8 cellular contexts compared by ENCODE assay signal in the genomic region with DNA sequence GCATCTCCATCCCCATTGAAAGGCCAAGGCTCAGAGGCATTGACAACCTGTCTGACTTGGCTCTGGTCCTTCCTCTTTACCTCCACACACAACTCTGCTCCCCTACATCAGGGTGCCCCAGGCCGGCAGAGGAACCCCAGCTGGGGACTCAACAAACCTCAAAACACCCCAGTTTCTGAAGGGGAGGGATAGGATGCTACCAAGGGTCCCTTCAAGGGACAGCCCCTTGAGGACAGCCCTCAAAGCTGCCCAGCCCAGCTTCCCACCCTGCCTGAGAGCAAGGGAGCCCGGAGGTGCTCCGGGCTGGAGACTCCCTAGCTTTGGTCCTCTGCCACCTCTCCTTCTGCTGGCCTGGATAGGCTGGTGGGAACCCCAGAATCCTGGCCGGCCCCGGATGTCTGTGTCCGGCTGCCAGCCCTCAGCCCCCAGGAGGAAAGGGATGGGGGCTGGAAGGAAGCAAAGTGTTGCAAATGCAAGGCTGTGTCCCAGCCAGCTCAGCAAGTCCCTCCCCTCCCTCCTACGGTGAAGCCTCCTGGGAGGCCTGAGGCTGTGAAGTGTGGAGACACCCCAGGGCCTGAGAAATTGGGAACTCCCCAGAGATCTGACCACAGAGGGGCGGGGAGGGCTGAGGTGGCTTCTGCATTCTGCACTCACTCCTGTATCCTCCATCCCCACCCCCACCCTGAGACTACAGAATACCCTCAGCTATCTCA. TPM values are rescaled to one million over a fixed set of nuclear protein-coding genes. Genes with fewer than 3 reads are reported as not detected.
DNase-seq lines count a peak whose midpoint lies in the region; ATAC-seq lines count a peak whose summit lies in the region.

No MANE protein-coding gene starts in this region.

- H3K4me1 ChIP-seq in iPS-20b (ENCODE audit: insufficient read depth, low read length): peaks cover 11% of the 10 kb centered on the region

- peaks cover 35% of the 10 kb centered on the region for H3K4me1 Mint-ChIP-seq in activated T-helper 2 cell treated with anti-CD3 and anti-CD28 coated beads, Interferon-gamma antibody, Interleukin-2, Interleukin-4, amounts not matched to agents 10 μg/mL and 5 μg/mL and 100 μg/mL, durations not matched to agents 14 hours and 24 hours and 36 hours (ENCODE audit: low read depth)

- no peaks in the 10 kb centered on the region for H3K9me3 Mint-ChIP-seq in activated T-helper 2 cell treated with anti-CD3 and anti-CD28 coated beads, Interferon-gamma antibody, Interleukin-2, Interleukin-4, amounts not matched to agents 10 μg/mL and 5 μg/mL and 100 μg/mL, durations not matched to agents 14 hours and 24 hours and 36 hours

- no peak overlapping the region for H3K27ac Mint-ChIP-seq in activated T-helper 2 cell treated with anti-CD3 and anti-CD28 coated beads, Interferon-gamma antibody, Interleukin-2, Interleukin-4, amounts not matched to agents 10 μg/mL and 5 μg/mL and 100 μg/mL, durations not matched to agents 14 hours and 24 hours and 36 hours

- no peaks in the 10 kb centered on the region for H3K27me3 Mint-ChIP-seq in activated T-helper 2 cell treated with anti-CD3 and anti-CD28 coated beads, Interferon-gamma antibody, Interleukin-2, Interleukin-4, amounts not matched to agents 10 μg/mL and 5 μg/mL and 100 μg/mL, durations not matched to agents 14 hours and 24 hours and 36 hours (ENCODE audit: low read depth)

- ATAC-seq in GM18907 (IDR thresholded peaks at IDR 0.05; ENCODE audit: unreplicated experiment) (peak; percentile 42), HG02885 (IDR thresholded peaks at IDR 0.05; ENCODE audit: poor library complexity, unreplicated experiment) (no peak), HG03280 (IDR thresholded peaks at IDR 0.05; ENCODE audit: unreplicated experiment) (no peak)
- ATAC-seq in stimulated activated naive CD8-positive, alpha-beta T cell treated with anti-CD3 and anti-CD28 coated beads, Interleukin-15, Interleukin-2, amounts not matched to agents 100 U/mL and 50 U/mL, for 24 hours: peak; percentile 67

- peaks cover 18% of the 10 kb centered on the region for H3K36me3 Mint-ChIP-seq in activated T-helper 2 cell treated with anti-CD3 and anti-CD28 coated beads, Interferon-gamma antibody, Interleukin-2, Interleukin-4, amounts not matched to agents 10 μg/mL and 5 μg/mL and 100 μg/mL, durations not matched to agents 14 hours and 24 hours and 36 hours (ENCODE audit: low read depth)

- peak overlapping the region; percentile 50 for H3K4me3 Mint-ChIP-seq in activated T-helper 2 cell treated with anti-CD3 and anti-CD28 coated beads, Interferon-gamma antibody, Interleukin-2, Interleukin-4, amounts not matched to agents 10 μg/mL and 5 μg/mL and 100 μg/mL, durations not matched to agents 14 hours and 24 hours and 36 hours (ENCODE audit: low read depth)

- H3K36me3 ChIP-seq in iPS-20b (ENCODE audit: insufficient read depth, low read depth, low read length): peaks cover 29% of the 10 kb centered on the region

- DNase-seq in NCI-H69 (lab: John Stamatoyannopoulos, UW) (peak; percentile 6), cerebellar cortex (ENCODE audit: low spot score) (no peak)
- peak; percentile 59 for DNase-seq in activated T-helper 2 cell treated with anti-CD3 and anti-CD28 coated beads, Interferon-gamma antibody, Interleukin-2, Interleukin-4, amounts not matched to agents 10 μg/mL and 5 μg/mL and 100 μg/mL, durations not matched to agents 14 hours and 24 hours and 36 hours (ENCODE audit: low spot score)
- peak; percentile 80 for DNase-seq in stimulated activated naive CD8-positive, alpha-beta T cell treated with anti-CD3 and anti-CD28 coated beads, Interleukin-15, Interleukin-2, amounts not matched to agents 100 U/mL and 50 U/mL, for 24 hours

- H3K4me3 ChIP-seq in iPS-20b (ENCODE audit: low read length): peak overlapping the region; percentile 98

- intact Hi-C loops in activated T-helper 2 cell treated with anti-CD3 and anti-CD28 coated beads, Interferon-gamma antibody, Interleukin-2, Interleukin-4, amounts not matched to agents 10 μg/mL and 5 μg/mL and 100 μg/mL, durations not matched to agents 14 hours and 24 hours and 36 hours (cut with micrococcal nuclease): loop anchor here (1.0 to 10.0 kb wide), 5 partner anchors 14 to 122 kb away; partner anchors contain the start of genes BSDC1 and HDAC1

- H3K27ac ChIP-seq in iPS-20b (ENCODE audit: low read length): no peak overlapping the region

- peaks cover 11% of the 10 kb centered on the region for H3K27me3 ChIP-seq in iPS-20b (ENCODE audit: insufficient read depth, low read length)

- no peak overlapping the region for H3K9ac ChIP-seq in iPS-20b (ENCODE audit: low read depth, low read length)

- no peaks in the 10 kb centered on the region for H3K9me3 ChIP-seq in iPS-20b (ENCODE audit: insufficient read depth, low read depth, low read length)

RNA-seq across cellular contexts. Expression of gene MARCKSL1, which starts 1.1 kb away (rescaled TPM):
- total RNA-seq in activated T-helper 2 cell treated with anti-CD3 and anti-CD28 coated beads, Interferon-gamma antibody, Interleukin-2, Interleukin-4, amounts not matched to agents 10 μg/mL and 5 μg/mL and 100 μg/mL, durations not matched to agents 14 hours and 24 hours and 36 hours: 42.5 and 45.0 TPM in 2 replicates

RNA-seq across cellular contexts. Expression of gene FAM229A, which starts 25.2 kb away (rescaled TPM):
- total RNA-seq in activated T-helper 2 cell treated with anti-CD3 and anti-CD28 coated beads, Interferon-gamma antibody, Interleukin-2, Interleukin-4, amounts not matched to agents 10 μg/mL and 5 μg/mL and 100 μg/mL, durations not matched to agents 14 hours and 24 hours and 36 hours: 5.4 and 6.1 TPM in 2 replicates

RNA-seq across cellular contexts. Expression of gene TSSK3, which starts 25.2 kb away (rescaled TPM):
- total RNA-seq in activated T-helper 2 cell treated with anti-CD3 and anti-CD28 coated beads, Interferon-gamma antibody, Interleukin-2, Interleukin-4, amounts not matched to agents 10 μg/mL and 5 μg/mL and 100 μg/mL, durations not matched to agents 14 hours and 24 hours and 36 hours: 1.1 TPM in 2 replicates

RNA-seq across cellular contexts. Expression of gene HDAC1, which starts 45.2 kb away (rescaled TPM):
- total RNA-seq in activated T-helper 2 cell treated with anti-CD3 and anti-CD28 coated beads, Interferon-gamma antibody, Interleukin-2, Interleukin-4, amounts not matched to agents 10 μg/mL and 5 μg/mL and 100 μg/mL, durations not matched to agents 14 hours and 24 hours and 36 hours: 179 and 195 TPM in 2 replicates

RNA-seq across cellular contexts. Expression of gene BSDC1, which starts 57.1 kb away (rescaled TPM):
- 48.9 and 54.3 TPM in 2 replicates for total RNA-seq in activated T-helper 2 cell treated with anti-CD3 and anti-CD28 coated beads, Interferon-gamma antibody, Interleukin-2, Interleukin-4, amounts not matched to agents 10 μg/mL and 5 μg/mL and 100 μg/mL, durations not matched to agents 14 hours and 24 hours and 36 hours

Comparison
In these comparisons a context has a peak if more than half of its experiments do, and no peak if none do; other contexts are left out.
1. ATAC-seq: peak in GM18907 (single experiment) and stimulated activated naive CD8-positive, alpha-beta T cell treated with anti-CD3 and anti-CD28 coated beads, Interleukin-15, Interleukin-2, amounts not matched to agents 100 U/mL and 50 U/mL, for 24 hours (single experiment); none in HG02885 (single experiment) and HG03280 (single experiment).